Comparison of ENCODE assay signal across 1 cellular context in genomic region chr5:177477701-177478477, GRCh38.
TF ChIP-seq lines count a peak whose summit lies in the region.

No MANE protein-coding gene starts in this region.

TF ChIP-seq in endothelial cell of umbilical vein, 7 proteins besides CTCF, POLR2A, EP300 and RAD21:
- no peak for TF ChIP-seq GATA2 (IDR thresholded peaks at IDR 0.05; ENCODE audit: insufficient read depth, insufficient read length, low read depth, low read length)
- no peak for TF ChIP-seq POLR2AphosphoS5 (IDR thresholded peaks at IDR 0.05; ENCODE audit: insufficient read depth, low read depth, low read length)
